ENCODE assay signal across 1 cellular context in the genomic region with DNA sequence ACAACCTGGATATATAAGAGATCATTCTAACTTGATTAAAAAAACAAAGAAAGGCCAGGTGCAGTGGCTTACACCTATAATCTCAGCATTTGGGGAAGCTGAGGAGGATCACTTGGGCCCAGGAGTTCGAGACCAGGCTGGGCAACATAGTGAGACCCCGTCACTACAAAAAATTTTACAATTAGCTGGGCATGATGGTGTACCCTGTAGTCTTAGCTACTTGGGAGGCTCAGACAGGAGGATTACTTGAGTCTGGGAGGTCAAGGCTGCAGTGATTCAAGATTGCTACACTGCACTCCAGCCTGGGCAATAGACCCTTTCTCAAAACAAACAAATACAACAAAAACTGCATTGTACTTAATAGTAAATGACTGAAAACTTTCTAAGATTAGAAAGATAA.
TF ChIP-seq lines count a peak whose summit lies in the region.

No MANE protein-coding gene starts in this region.

TF ChIP-seq in HepG2, 621 proteins besides CTCF, POLR2A, EP300 and RAD21 (continued from another document):
- peak; percentile 68 for TF ChIP-seq ZNF770 (CRISPR knock-in tag; IDR thresholded peaks at IDR 0.05)
TF ChIP-seq in HepG2: peak in this region for 2.
